In genomic region chr17:33469911-33470310, GRCh38 we compare ENCODE assay signal across 11 cellular contexts.
DNase-seq lines count a peak whose midpoint lies in the region; ATAC-seq, FAIRE-seq and TF ChIP-seq lines count a peak whose summit lies in the region.
"Had no signal": no experiment of that assay in that cellular context is flagged by ENCODE, and none has a peak within 500 bp of the region (broad histone marks: within the 10 kb centered on the region; RNA-seq: fewer than 3 reads in every experiment).

No MANE protein-coding gene starts in this region.

- H3K4me1 Mint-ChIP-seq in activated CD8-positive, alpha-beta T cell treated with anti-CD3 and anti-CD28 coated beads for 36 hours (ENCODE audit: low read depth): no peaks in the 10 kb centered on the region
- H3K4me1 Mint-ChIP-seq: CD4-positive, alpha-beta memory T cell had no signal

- intact Hi-C loops in activated CD8-positive, alpha-beta T cell treated with anti-CD3 and anti-CD28 coated beads for 36 hours (cut with micrococcal nuclease): loop anchor here (10.0 kb wide), 1 partner anchor 85 kb away; no protein-coding TSS in a partner anchor

- H3K36me3 Mint-ChIP-seq in activated CD8-positive, alpha-beta T cell treated with anti-CD3 and anti-CD28 coated beads for 36 hours (ENCODE audit: low read depth): no peaks in the 10 kb centered on the region
- H3K36me3 Mint-ChIP-seq: CD4-positive, alpha-beta memory T cell had no signal

- POLR2A ChIA-PET in activated CD8-positive, alpha-beta T cell treated with anti-CD3 and anti-CD28 coated beads for 36 hours (lab: Charles Lee): interaction anchor here (0.7 kb wide), 1 partner anchor 8 kb away, joined by 3 read pairs; no protein-coding TSS in a partner anchor

- TF ChIP-seq POLR2A in NB4 (IDR thresholded peaks at IDR 0.05; ENCODE audit: extremely low read depth, insufficient read length): no peak

- H3K27me3 Mint-ChIP-seq in activated CD8-positive, alpha-beta T cell treated with anti-CD3 and anti-CD28 coated beads for 36 hours: peaks cover 5% of the 10 kb centered on the region

- no peak overlapping the region for H3K4me3 Mint-ChIP-seq in activated CD8-positive, alpha-beta T cell treated with anti-CD3 and anti-CD28 coated beads for 36 hours
- H3K4me3 Mint-ChIP-seq: CD4-positive, alpha-beta memory T cell; neural crest cell had no signal

- FAIRE-seq in endometrium (lab: Jason Lieb, UNC): peak; percentile 66

- H3K9me3 Mint-ChIP-seq in activated CD8-positive, alpha-beta T cell treated with anti-CD3 and anti-CD28 coated beads for 36 hours: peaks cover 4% of the 10 kb centered on the region

- H3K27ac ChIP-seq in mesodermal cell (ENCODE audit: low read depth, low read length, severe bottlenecking): peak overlapping the region; percentile 85

- CTCF ChIA-PET in activated CD8-positive, alpha-beta T cell treated with anti-CD3 and anti-CD28 coated beads for 36 hours (lab: Charles Lee): no interaction called here

- peaks cover 5% of the 10 kb centered on the region for H3K9me3 ChIP-seq in mesodermal cell (ENCODE audit: control insufficient read depth, low read length)

- peaks cover 19% of the 10 kb centered on the region for H3K4me1 ChIP-seq in mesodermal cell (ENCODE audit: control insufficient read depth, insufficient read depth, low read length, poor library complexity, severe bottlenecking)

- ATAC-seq in GM18517 (IDR thresholded peaks at IDR 0.05; ENCODE audit: unreplicated experiment) (no peak), HG03039 (IDR thresholded peaks at IDR 0.05; ENCODE audit: unreplicated experiment) (no peak)
- no peak for ATAC-seq in activated CD8-positive, alpha-beta T cell treated with anti-CD3 and anti-CD28 coated beads for 36 hours

- DNase-seq in AG10803 (ENCODE audit: low read depth) (peak; percentile 88), NB4 (ENCODE audit: low read depth) (peak; percentile 6)
- no peak for DNase-seq in activated CD8-positive, alpha-beta T cell treated with anti-CD3 and anti-CD28 coated beads for 36 hours
- DNase-seq in stimulated activated CD4-positive, alpha-beta T cell treated with anti-CD3 and anti-CD28 coated beads, Interleukin-15, amount 100 ng/mL, for 24 hours: no peak
- DNase-seq: CD4-positive, alpha-beta memory T cell; NCI-H1105 had no signal

- H3K36me3 ChIP-seq in mesodermal cell (ENCODE audit: control insufficient read depth, insufficient read depth, low read length): no peaks in the 10 kb centered on the region

- 85% methylated on average over 2 of the region's 2 CpGs; no CpG with 5 or more reads in 1 of the 2 experiments for WGBS in mesodermal cell (ENCODE audit: insufficient coverage in 2 of 2), 2 experiments

- H3K27ac Mint-ChIP-seq in activated CD8-positive, alpha-beta T cell treated with anti-CD3 and anti-CD28 coated beads for 36 hours: no peak overlapping the region
- H3K27ac Mint-ChIP-seq: CD4-positive, alpha-beta memory T cell had no signal

- TF ChIP-seq CTCF in AG10803 (conservative IDR thresholded peaks at IDR 0.05; ENCODE audit: low read length) (no peak), NB4 (IDR thresholded peaks at IDR 0.05; ENCODE audit: low read depth, low read length) (no peak)
- TF ChIP-seq CTCF in activated CD8-positive, alpha-beta T cell treated with anti-CD3 and anti-CD28 coated beads for 36 hours (IDR thresholded peaks at IDR 0.05): no peak

- H3K4me3 ChIP-seq in AG10803 (ENCODE audit: low read length) (no peak overlapping the region), NB4 (ENCODE audit: low read depth, low read length) (no peak overlapping the region), mesodermal cell (ENCODE audit: extremely low read depth, insufficient read depth, low read length, poor library complexity, severe bottlenecking) (no peak overlapping the region)

Comparison
In these comparisons a context has a peak if more than half of its experiments do, and no peak if none do; other contexts are left out.
1. DNase-seq: peak in AG10803 (single experiment) and NB4 (single experiment); none in activated CD8-positive, alpha-beta T cell treated with anti-CD3 and anti-CD28 coated beads for 36 hours (single experiment) and stimulated activated CD4-positive, alpha-beta T cell treated with anti-CD3 and anti-CD28 coated beads, Interleukin-15, amount 100 ng/mL, for 24 hours (single experiment).